ENCODE assay signal across 2 cellular contexts in the genomic region with DNA sequence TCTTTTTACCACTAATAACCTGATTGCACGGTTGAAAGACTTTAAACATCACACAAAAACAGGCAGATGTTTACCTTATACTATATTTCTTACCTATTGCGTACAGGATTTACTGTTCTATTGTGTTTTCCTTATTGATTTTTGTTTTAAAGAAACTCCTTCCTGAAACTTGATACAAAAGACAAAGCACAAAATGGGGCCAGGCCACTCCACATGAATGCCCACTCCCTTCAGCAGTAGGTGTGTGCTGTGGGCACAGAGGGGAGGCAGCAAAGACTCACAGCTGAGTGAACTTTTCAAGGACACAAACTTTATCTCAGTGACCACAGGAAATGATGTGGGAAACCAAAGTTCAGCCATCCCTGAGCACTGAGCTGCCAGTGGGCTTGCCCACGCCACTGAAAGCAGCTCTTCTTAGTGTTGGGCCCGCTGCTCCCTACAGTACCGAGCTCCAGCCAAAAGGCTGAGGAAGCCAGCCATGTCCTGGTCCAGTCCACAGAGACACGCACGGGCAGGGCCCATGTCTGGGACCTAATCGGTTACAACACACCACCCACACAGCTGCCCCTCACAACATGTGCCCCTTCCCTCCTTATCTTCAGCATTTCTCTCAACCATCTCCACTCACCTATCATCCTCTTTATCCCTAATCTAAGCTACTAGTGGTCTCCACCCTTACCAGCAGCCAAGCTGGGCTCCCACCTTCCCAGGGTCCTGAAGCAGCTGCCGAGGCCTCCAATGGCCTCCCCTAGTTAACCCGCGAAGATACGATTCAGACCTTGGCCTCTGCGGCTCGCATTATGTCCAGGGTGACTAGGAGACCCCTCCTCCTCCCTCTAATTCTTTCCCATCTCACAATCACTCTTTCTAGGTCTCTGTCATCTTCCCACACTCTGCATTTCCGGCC.
TF ChIP-seq lines count a peak whose summit lies in the region.

No MANE protein-coding gene starts in this region.

TF ChIP-seq in H1, 55 proteins besides CTCF, POLR2A, EP300 and RAD21:
- TF ChIP-seq BACH1 (IDR thresholded peaks at IDR 0.05; ENCODE audit: low read length) (no peak), TBP (IDR thresholded peaks at IDR 0.05; ENCODE audit: low read depth, low read length) (no peak), GABPA (IDR thresholded peaks at IDR 0.05; ENCODE audit: borderline replicate concordance, insufficient read depth, low read length) (no peak), ZNF274 (IDR thresholded peaks at IDR 0.05; ENCODE audit: borderline replicate concordance, extremely low read depth, low read length) (no peak), FOSL1 (IDR thresholded peaks at IDR 0.05; ENCODE audit: insufficient read depth, low read depth, low read length) (no peak), RFX5 (IDR thresholded peaks at IDR 0.05; ENCODE audit: borderline replicate concordance, low read depth, low read length) (no peak), RBBP5 (IDR thresholded peaks at IDR 0.05; ENCODE audit: borderline replicate concordance, low read depth, low read length) (no peak), SP1 (IDR thresholded peaks at IDR 0.05; ENCODE audit: low read depth, low read length) (no peak), SAP30 (IDR thresholded peaks at IDR 0.05; ENCODE audit: insufficient read depth, insufficient replicate concordance, low read length) (no peak), NRF1 (IDR thresholded peaks at IDR 0.05; ENCODE audit: low read depth, low read length) (no peak), SRF (IDR thresholded peaks at IDR 0.05; ENCODE audit: low read depth, low read length) (no peak), TEAD4 (IDR thresholded peaks at IDR 0.05; ENCODE audit: low read depth, low read length) (no peak), SP4 (IDR thresholded peaks at IDR 0.05; ENCODE audit: low read length) (no peak)
- TF ChIP-seq, protein P1, sequence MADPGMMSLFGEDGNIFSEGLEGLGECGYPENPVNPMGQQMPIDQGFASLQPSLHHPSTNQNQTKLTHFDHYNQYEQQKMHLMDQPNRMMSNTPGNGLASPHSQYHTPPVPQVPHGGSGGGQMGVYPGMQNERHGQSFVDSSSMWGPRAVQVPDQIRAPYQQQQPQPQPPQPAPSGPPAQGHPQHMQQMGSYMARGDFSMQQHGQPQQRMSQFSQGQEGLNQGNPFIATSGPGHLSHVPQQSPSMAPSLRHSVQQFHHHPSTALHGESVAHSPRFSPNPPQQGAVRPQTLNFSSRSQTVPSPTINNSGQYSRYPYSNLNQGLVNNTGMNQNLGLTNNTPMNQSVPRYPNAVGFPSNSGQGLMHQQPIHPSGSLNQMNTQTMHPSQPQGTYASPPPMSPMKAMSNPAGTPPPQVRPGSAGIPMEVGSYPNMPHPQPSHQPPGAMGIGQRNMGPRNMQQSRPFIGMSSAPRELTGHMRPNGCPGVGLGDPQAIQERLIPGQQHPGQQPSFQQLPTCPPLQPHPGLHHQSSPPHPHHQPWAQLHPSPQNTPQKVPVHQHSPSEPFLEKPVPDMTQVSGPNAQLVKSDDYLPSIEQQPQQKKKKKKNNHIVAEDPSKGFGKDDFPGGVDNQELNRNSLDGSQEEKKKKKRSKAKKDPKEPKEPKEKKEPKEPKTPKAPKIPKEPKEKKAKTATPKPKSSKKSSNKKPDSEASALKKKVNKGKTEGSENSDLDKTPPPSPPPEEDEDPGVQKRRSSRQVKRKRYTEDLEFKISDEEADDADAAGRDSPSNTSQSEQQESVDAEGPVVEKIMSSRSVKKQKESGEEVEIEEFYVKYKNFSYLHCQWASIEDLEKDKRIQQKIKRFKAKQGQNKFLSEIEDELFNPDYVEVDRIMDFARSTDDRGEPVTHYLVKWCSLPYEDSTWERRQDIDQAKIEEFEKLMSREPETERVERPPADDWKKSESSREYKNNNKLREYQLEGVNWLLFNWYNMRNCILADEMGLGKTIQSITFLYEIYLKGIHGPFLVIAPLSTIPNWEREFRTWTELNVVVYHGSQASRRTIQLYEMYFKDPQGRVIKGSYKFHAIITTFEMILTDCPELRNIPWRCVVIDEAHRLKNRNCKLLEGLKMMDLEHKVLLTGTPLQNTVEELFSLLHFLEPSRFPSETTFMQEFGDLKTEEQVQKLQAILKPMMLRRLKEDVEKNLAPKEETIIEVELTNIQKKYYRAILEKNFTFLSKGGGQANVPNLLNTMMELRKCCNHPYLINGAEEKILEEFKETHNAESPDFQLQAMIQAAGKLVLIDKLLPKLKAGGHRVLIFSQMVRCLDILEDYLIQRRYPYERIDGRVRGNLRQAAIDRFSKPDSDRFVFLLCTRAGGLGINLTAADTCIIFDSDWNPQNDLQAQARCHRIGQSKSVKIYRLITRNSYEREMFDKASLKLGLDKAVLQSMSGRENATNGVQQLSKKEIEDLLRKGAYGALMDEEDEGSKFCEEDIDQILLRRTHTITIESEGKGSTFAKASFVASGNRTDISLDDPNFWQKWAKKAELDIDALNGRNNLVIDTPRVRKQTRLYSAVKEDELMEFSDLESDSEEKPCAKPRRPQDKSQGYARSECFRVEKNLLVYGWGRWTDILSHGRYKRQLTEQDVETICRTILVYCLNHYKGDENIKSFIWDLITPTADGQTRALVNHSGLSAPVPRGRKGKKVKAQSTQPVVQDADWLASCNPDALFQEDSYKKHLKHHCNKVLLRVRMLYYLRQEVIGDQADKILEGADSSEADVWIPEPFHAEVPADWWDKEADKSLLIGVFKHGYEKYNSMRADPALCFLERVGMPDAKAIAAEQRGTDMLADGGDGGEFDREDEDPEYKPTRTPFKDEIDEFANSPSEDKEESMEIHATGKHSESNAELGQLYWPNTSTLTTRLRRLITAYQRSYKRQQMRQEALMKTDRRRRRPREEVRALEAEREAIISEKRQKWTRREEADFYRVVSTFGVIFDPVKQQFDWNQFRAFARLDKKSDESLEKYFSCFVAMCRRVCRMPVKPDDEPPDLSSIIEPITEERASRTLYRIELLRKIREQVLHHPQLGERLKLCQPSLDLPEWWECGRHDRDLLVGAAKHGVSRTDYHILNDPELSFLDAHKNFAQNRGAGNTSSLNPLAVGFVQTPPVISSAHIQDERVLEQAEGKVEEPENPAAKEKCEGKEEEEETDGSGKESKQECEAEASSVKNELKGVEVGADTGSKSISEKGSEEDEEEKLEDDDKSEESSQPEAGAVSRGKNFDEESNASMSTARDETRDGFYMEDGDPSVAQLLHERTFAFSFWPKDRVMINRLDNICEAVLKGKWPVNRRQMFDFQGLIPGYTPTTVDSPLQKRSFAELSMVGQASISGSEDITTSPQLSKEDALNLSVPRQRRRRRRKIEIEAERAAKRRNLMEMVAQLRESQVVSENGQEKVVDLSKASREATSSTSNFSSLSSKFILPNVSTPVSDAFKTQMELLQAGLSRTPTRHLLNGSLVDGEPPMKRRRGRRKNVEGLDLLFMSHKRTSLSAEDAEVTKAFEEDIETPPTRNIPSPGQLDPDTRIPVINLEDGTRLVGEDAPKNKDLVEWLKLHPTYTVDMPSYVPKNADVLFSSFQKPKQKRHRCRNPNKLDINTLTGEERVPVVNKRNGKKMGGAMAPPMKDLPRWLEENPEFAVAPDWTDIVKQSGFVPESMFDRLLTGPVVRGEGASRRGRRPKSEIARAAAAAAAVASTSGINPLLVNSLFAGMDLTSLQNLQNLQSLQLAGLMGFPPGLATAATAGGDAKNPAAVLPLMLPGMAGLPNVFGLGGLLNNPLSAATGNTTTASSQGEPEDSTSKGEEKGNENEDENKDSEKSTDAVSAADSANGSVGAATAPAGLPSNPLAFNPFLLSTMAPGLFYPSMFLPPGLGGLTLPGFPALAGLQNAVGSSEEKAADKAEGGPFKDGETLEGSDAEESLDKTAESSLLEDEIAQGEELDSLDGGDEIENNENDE (IDR thresholded peaks at IDR 0.05; ENCODE audit: insufficient replicate concordance, low read length) = no peak
TF ChIP-seq in H1: peak in this region for 0.

TF ChIP-seq in SK-N-SH treated with all-trans-retinoic acid at 6 μM for 48 hours, 23 proteins besides CTCF, POLR2A, EP300 and RAD21:
- TF ChIP-seq ZFP30 (CRISPR knock-in tag; IDR thresholded peaks at IDR 0.05) (no peak), ZNF70 (CRISPR knock-in tag; IDR thresholded peaks at IDR 0.05) (no peak), ISL1 (CRISPR knock-in tag; IDR thresholded peaks at IDR 0.05) (no peak), TCF4 (CRISPR knock-in tag; IDR thresholded peaks at IDR 0.05; ENCODE audit: borderline replicate concordance) (no peak), PPARA (CRISPR knock-in tag; IDR thresholded peaks at IDR 0.05; ENCODE audit: borderline replicate concordance) (no peak), ZC3H10 (CRISPR knock-in tag; IDR thresholded peaks at IDR 0.05) (no peak), GLIS3 (CRISPR knock-in tag; IDR thresholded peaks at IDR 0.05) (no peak), ZNF565 (CRISPR knock-in tag; conservative IDR thresholded peaks at IDR 0.05; ENCODE audit: low read depth) (no peak), ZNF8 (CRISPR knock-in tag; IDR thresholded peaks at IDR 0.05) (no peak)
- TF ChIP-seq, protein P2, sequence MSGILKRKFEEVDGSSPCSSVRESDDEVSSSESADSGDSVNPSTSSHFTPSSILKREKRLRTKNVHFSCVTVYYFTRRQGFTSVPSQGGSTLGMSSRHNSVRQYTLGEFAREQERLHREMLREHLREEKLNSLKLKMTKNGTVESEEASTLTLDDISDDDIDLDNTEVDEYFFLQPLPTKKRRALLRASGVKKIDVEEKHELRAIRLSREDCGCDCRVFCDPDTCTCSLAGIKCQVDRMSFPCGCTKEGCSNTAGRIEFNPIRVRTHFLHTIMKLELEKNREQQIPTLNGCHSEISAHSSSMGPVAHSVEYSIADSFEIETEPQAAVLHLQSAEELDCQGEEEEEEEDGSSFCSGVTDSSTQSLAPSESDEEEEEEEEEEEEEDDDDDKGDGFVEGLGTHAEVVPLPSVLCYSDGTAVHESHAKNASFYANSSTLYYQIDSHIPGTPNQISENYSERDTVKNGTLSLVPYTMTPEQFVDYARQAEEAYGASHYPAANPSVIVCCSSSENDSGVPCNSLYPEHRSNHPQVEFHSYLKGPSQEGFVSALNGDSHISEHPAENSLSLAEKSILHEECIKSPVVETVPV (CRISPR knock-in tag; IDR thresholded peaks at IDR 0.05) = no peak
